1 cellular context compared by ENCODE assay signal in genomic region chr6:31826793-31827285, GRCh38.
A peak's percentile ranks its signal among the peaks of the same experiment; 100 is the strongest.
TF ChIP-seq lines count a peak whose summit lies in the region.

No MANE protein-coding gene starts in this region.

TF ChIP-seq in K562, 482 proteins besides CTCF, POLR2A, EP300 and RAD21 (continues in another document):
- no peak for TF ChIP-seq DDX20 (tag; IDR thresholded peaks at IDR 0.05; ENCODE audit: low read depth)
- no peak for TF ChIP-seq NFE2L1 (tag; IDR thresholded peaks at IDR 0.05; ENCODE audit: borderline replicate concordance, low read depth)
- TF ChIP-seq RNF219 (CRISPR knock-in tag; IDR thresholded peaks at IDR 0.05), result peak; percentile 32; the same call in 1 of the 2 replicates
- TF ChIP-seq PHB (CRISPR knock-in tag; IDR thresholded peaks at IDR 0.05), result 0 out of 2 replicates have a peak, but pooled peaks have one; percentile 41
- TF ChIP-seq ZFP1 (CRISPR knock-in tag; IDR thresholded peaks at IDR 0.05), result peak; percentile 79; the same call in 1 of the 2 replicates
- TF ChIP-seq, protein P1, sequence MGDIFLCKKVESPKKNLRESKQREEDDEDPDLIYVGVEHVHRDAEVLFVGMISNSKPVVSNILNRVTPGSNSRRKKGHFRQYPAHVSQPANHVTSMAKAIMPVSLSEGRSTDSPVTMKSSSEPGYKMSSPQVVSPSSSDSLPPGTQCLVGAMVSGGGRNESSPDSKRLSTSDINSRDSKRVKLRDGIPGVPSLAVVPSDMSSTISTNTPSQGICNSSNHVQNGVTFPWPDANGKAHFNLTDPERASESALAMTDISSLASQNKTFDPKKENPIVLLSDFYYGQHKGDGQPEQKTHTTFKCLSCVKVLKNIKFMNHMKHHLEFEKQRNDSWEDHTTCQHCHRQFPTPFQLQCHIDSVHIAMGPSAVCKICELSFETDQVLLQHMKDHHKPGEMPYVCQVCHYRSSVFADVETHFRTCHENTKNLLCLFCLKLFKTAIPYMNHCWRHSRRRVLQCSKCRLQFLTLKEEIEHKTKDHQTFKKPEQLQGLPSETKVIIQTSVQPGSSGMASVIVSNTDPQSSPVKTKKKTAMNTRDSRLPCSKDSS (IDR thresholded peaks at IDR 0.05; ENCODE audit: low read depth, partially characterized antibody), result no peak
- peak; percentile 86; the same call in 1 of the 2 replicates for TF ChIP-seq RHOXF2B (CRISPR knock-in tag; conservative IDR thresholded peaks at IDR 0.05)
- TF ChIP-seq, protein P2, sequence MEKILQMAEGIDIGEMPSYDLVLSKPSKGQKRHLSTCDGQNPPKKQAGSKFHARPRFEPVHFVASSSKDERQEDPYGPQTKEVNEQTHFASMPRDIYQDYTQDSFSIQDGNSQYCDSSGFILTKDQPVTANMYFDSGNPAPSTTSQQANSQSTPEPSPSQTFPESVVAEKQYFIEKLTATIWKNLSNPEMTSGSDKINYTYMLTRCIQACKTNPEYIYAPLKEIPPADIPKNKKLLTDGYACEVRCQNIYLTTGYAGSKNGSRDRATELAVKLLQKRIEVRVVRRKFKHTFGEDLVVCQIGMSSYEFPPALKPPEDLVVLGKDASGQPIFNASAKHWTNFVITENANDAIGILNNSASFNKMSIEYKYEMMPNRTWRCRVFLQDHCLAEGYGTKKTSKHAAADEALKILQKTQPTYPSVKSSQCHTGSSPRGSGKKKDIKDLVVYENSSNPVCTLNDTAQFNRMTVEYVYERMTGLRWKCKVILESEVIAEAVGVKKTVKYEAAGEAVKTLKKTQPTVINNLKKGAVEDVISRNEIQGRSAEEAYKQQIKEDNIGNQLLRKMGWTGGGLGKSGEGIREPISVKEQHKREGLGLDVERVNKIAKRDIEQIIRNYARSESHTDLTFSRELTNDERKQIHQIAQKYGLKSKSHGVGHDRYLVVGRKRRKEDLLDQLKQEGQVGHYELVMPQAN (IDR thresholded peaks at IDR 0.05; ENCODE audit: borderline replicate concordance), result no peak; the same call in 1 of the 2 replicates
- no peak for TF ChIP-seq ZNF3 (CRISPR knock-in tag; IDR thresholded peaks at IDR 0.05)
- TF ChIP-seq E4F1 (CRISPR knock-in tag; IDR thresholded peaks at IDR 0.05; ENCODE audit: borderline replicate concordance), result no peak; the same call in 1 of the 2 replicates
- TF ChIP-seq, protein P3, sequence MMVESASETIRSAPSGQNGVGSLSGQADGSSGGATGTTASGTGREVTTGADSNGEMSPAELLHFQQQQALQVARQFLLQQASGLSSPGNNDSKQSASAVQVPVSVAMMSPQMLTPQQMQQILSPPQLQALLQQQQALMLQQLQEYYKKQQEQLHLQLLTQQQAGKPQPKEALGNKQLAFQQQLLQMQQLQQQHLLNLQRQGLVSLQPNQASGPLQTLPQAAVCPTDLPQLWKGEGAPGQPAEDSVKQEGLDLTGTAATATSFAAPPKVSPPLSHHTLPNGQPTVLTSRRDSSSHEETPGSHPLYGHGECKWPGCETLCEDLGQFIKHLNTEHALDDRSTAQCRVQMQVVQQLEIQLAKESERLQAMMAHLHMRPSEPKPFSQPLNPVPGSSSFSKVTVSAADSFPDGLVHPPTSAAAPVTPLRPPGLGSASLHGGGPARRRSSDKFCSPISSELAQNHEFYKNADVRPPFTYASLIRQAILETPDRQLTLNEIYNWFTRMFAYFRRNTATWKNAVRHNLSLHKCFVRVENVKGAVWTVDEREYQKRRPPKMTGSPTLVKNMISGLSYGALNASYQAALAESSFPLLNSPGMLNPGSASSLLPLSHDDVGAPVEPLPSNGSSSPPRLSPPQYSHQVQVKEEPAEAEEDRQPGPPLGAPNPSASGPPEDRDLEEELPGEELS (CRISPR knock-in tag; IDR thresholded peaks at IDR 0.05; ENCODE audit: borderline replicate concordance), result no peak
- TF ChIP-seq, protein P4, sequence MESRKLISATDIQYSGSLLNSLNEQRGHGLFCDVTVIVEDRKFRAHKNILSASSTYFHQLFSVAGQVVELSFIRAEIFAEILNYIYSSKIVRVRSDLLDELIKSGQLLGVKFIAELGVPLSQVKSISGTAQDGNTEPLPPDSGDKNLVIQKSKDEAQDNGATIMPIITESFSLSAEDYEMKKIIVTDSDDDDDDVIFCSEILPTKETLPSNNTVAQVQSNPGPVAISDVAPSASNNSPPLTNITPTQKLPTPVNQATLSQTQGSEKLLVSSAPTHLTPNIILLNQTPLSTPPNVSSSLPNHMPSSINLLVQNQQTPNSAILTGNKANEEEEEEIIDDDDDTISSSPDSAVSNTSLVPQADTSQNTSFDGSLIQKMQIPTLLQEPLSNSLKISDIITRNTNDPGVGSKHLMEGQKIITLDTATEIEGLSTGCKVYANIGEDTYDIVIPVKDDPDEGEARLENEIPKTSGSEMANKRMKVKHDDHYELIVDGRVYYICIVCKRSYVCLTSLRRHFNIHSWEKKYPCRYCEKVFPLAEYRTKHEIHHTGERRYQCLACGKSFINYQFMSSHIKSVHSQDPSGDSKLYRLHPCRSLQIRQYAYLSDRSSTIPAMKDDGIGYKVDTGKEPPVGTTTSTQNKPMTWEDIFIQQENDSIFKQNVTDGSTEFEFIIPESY (CRISPR knock-in tag; IDR thresholded peaks at IDR 0.05), result no peak; the same call in 1 of the 2 replicates
- TF ChIP-seq EZH2 (IDR thresholded peaks at IDR 0.05; ENCODE audit: borderline replicate concordance, low read depth, low read length), result no peak
- no peak for TF ChIP-seq KDM1A (IDR thresholded peaks at IDR 0.05)
- no peak for TF ChIP-seq CREB1 (IDR thresholded peaks at IDR 0.05)
- TF ChIP-seq CREB1 (CRISPR knock-in tag; IDR thresholded peaks at IDR 0.05), result no peak; the same call in 1 of the 2 replicates
- no peak for TF ChIP-seq ZNF584 (CRISPR knock-in tag; IDR thresholded peaks at IDR 0.05; ENCODE audit: low read depth)
- TF ChIP-seq NFYB (IDR thresholded peaks at IDR 0.05; ENCODE audit: extremely low read depth, insufficient read length), result no peak
- TF ChIP-seq RFX5 (IDR thresholded peaks at IDR 0.05; ENCODE audit: low read depth, low read length), result peak; percentile 4; the same call in 1 of the 2 replicates
- peak; percentile 52 for TF ChIP-seq MAFF (IDR thresholded peaks at IDR 0.05; ENCODE audit: low read length)
- no peak for TF ChIP-seq PPARD (CRISPR knock-in tag; IDR thresholded peaks at IDR 0.05)
- no peak for TF ChIP-seq RBM17 (IDR thresholded peaks at IDR 0.05; ENCODE audit: borderline replicate concordance, low read depth, low read length)
- no peak for TF ChIP-seq CCAR2 (IDR thresholded peaks at IDR 0.05; ENCODE audit: low read depth, low read length)
- TF ChIP-seq ARNT (IDR thresholded peaks at IDR 0.05), result no peak
- no peak for TF ChIP-seq CBFB (CRISPR knock-in tag; IDR thresholded peaks at IDR 0.05)
- TF ChIP-seq KAT7 (CRISPR knock-in tag; IDR thresholded peaks at IDR 0.05; ENCODE audit: borderline replicate concordance), result no peak
- no peak for TF ChIP-seq SRSF9 (IDR thresholded peaks at IDR 0.05; ENCODE audit: borderline replicate concordance, low read depth, low read length)
- TF ChIP-seq, protein P5, sequence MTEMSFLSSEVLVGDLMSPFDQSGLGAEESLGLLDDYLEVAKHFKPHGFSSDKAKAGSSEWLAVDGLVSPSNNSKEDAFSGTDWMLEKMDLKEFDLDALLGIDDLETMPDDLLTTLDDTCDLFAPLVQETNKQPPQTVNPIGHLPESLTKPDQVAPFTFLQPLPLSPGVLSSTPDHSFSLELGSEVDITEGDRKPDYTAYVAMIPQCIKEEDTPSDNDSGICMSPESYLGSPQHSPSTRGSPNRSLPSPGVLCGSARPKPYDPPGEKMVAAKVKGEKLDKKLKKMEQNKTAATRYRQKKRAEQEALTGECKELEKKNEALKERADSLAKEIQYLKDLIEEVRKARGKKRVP (CRISPR knock-in tag; IDR thresholded peaks at IDR 0.05), result 0 out of 2 replicates have a peak, but pooled peaks have one; percentile 71
- no peak for TF ChIP-seq HDGF (IDR thresholded peaks at IDR 0.05)
- TF ChIP-seq WHSC1 (IDR thresholded peaks at IDR 0.05; ENCODE audit: low read length), result no peak
- no peak for TF ChIP-seq ZNF75A (CRISPR knock-in tag; IDR thresholded peaks at IDR 0.05)
- no peak for TF ChIP-seq CHD4 (IDR thresholded peaks at IDR 0.05; ENCODE audit: insufficient read depth, insufficient replicate concordance, low read depth, low read length, poor library complexity, severe bottlenecking)
- TF ChIP-seq CHD1 (IDR thresholded peaks at IDR 0.05; ENCODE audit: low read length), result no peak
- peak; percentile 34; the same call in 1 of the 2 replicates for TF ChIP-seq POLR2AphosphoS5 (IDR thresholded peaks at IDR 0.05; ENCODE audit: control insufficient read depth, insufficient read depth, low read depth, low read length)
- TF ChIP-seq HMG20A (CRISPR knock-in tag; conservative IDR thresholded peaks at IDR 0.05), result 0 out of 2 replicates have a peak, but pooled peaks have one; percentile 54
- no peak for TF ChIP-seq SRSF3 (IDR thresholded peaks at IDR 0.05; ENCODE audit: insufficient read depth, low read length)
- TF ChIP-seq ZFP30 (CRISPR knock-in tag; IDR thresholded peaks at IDR 0.05; ENCODE audit: borderline replicate concordance), result no peak
- TF ChIP-seq EP400 (IDR thresholded peaks at IDR 0.05), result no peak
- TF ChIP-seq SIRT6 (IDR thresholded peaks at IDR 0.05; ENCODE audit: low read depth, low read length), result no peak
- no peak for TF ChIP-seq HNRNPLL (IDR thresholded peaks at IDR 0.05; ENCODE audit: low read depth, low read length, poor library complexity, severe bottlenecking)
- no peak for TF ChIP-seq RBFOX2 (IDR thresholded peaks at IDR 0.05; ENCODE audit: low read depth, low read length)
- TF ChIP-seq SOX6 (IDR thresholded peaks at IDR 0.05), result no peak
- TF ChIP-seq ZNF165 (CRISPR knock-in tag; IDR thresholded peaks at IDR 0.05; ENCODE audit: borderline replicate concordance), result peak; percentile 85; the same call in 1 of the 2 replicates
- TF ChIP-seq ZNF444 (CRISPR knock-in tag; IDR thresholded peaks at IDR 0.05), result peak; percentile 81
- TF ChIP-seq ZNF316 (IDR thresholded peaks at IDR 0.05), result no peak
- peak; percentile 62; the same call in 1 of the 2 replicates for TF ChIP-seq ZNF764 (CRISPR knock-in tag; IDR thresholded peaks at IDR 0.05; ENCODE audit: low read depth)
- no peak for TF ChIP-seq ZNF785 (CRISPR knock-in tag; IDR thresholded peaks at IDR 0.05)
- peak; percentile 52 for TF ChIP-seq PHF8 (IDR thresholded peaks at IDR 0.05; ENCODE audit: borderline replicate concordance, low read length)
- TF ChIP-seq DNMT1 (IDR thresholded peaks at IDR 0.05), result 0 out of 2 replicates have a peak, but pooled peaks have one; percentile 28
- TF ChIP-seq, protein P6, sequence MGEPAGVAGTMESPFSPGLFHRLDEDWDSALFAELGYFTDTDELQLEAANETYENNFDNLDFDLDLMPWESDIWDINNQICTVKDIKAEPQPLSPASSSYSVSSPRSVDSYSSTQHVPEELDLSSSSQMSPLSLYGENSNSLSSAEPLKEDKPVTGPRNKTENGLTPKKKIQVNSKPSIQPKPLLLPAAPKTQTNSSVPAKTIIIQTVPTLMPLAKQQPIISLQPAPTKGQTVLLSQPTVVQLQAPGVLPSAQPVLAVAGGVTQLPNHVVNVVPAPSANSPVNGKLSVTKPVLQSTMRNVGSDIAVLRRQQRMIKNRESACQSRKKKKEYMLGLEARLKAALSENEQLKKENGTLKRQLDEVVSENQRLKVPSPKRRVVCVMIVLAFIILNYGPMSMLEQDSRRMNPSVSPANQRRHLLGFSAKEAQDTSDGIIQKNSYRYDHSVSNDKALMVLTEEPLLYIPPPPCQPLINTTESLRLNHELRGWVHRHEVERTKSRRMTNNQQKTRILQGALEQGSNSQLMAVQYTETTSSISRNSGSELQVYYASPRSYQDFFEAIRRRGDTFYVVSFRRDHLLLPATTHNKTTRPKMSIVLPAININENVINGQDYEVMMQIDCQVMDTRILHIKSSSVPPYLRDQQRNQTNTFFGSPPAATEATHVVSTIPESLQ (CRISPR knock-in tag; IDR thresholded peaks at IDR 0.05), result peak; percentile 41; the same call in 1 of the 2 replicates
- TF ChIP-seq BACH1 (tag; IDR thresholded peaks at IDR 0.05), result no peak; the same call in 1 of the 2 replicates
- TF ChIP-seq GABPB2 (CRISPR knock-in tag; conservative IDR thresholded peaks at IDR 0.05), result peak; percentile 77; the same call in 1 of the 2 replicates
- no peak for TF ChIP-seq ZNF282 (CRISPR knock-in tag; IDR thresholded peaks at IDR 0.05)
- TF ChIP-seq JUNB (CRISPR knock-in tag; conservative IDR thresholded peaks at IDR 0.05), result no peak
- TF ChIP-seq MECOM (CRISPR knock-in tag; IDR thresholded peaks at IDR 0.05), result no peak; the same call in 1 of the 2 replicates
- TF ChIP-seq ARID1B (IDR thresholded peaks at IDR 0.05), result no peak
- TF ChIP-seq ZNF695 (CRISPR knock-in tag; IDR thresholded peaks at IDR 0.05), result no peak
- TF ChIP-seq TFAM (CRISPR knock-in tag; conservative IDR thresholded peaks at IDR 0.05), result no peak
- TF ChIP-seq BRD4 (IDR thresholded peaks at IDR 0.05), result no peak
- TF ChIP-seq DMBX1 (CRISPR knock-in tag; IDR thresholded peaks at IDR 0.05; ENCODE audit: borderline replicate concordance), result peak; percentile 33
- TF ChIP-seq ASH1L (IDR thresholded peaks at IDR 0.05; ENCODE audit: borderline replicate concordance, low read depth, partially characterized antibody), result no peak
- TF ChIP-seq MEIS2 (IDR thresholded peaks at IDR 0.05; ENCODE audit: partially characterized antibody), result no peak
